In genomic region chr6:16684896-16685554, GRCh38 we compare ENCODE assay signal across 9 cellular contexts.
DNase-seq lines count a peak whose midpoint lies in the region; ATAC-seq and TF ChIP-seq lines count a peak whose summit lies in the region.
"Had no signal": no experiment of that assay in that cellular context is flagged by ENCODE, and none has a peak within 500 bp of the region (broad histone marks: within the 10 kb centered on the region; RNA-seq: fewer than 3 reads in every experiment).

No MANE protein-coding gene starts in this region.

- no peaks in the 10 kb centered on the region for H3K36me3 ChIP-seq in hepatocyte (replicated peaks; ENCODE audit: insufficient read depth, low read depth)

- peak; percentile 67 for ATAC-seq in activated naive CD8-positive, alpha-beta T cell treated with anti-CD3 and anti-CD28 coated beads, Interleukin-2, amount 50 U/mL, for 24 hours
- no peak for ATAC-seq in GM18867 (IDR thresholded peaks at IDR 0.05; ENCODE audit: unreplicated experiment)

- CTCF ChIA-PET in RWPE1 (lab: Yijun Ruan, JAX): interaction anchor here (1.1 kb wide), 1 partner anchor 249 kb away, joined by 4 read pairs; no protein-coding TSS in a partner anchor

- H3K36me3 Mint-ChIP-seq in activated naive CD8-positive, alpha-beta T cell treated with anti-CD3 and anti-CD28 coated beads, Interleukin-2, amount 50 U/mL, for 24 hours (ENCODE audit: low read depth): peaks cover 19% of the 10 kb centered on the region

- no peak for TF ChIP-seq CTCF in RWPE1 (conservative IDR thresholded peaks at IDR 0.05; ENCODE audit: low read depth)
- TF ChIP-seq CTCF in hepatocyte (IDR thresholded peaks at IDR 0.05; ENCODE audit: poor library complexity): no peak

- POLR2A ChIA-PET in RWPE1 (lab: Yijun Ruan, JAX; ENCODE audit: low non-redundant PET): no interaction called here

- no peak overlapping the region for H3K4me2 ChIP-seq in hepatocyte

- no peaks in the 10 kb centered on the region for H3K27me3 ChIP-seq in hepatocyte

- peaks cover 12% of the 10 kb centered on the region for H3K4me1 ChIP-seq in hepatocyte (ENCODE audit: insufficient read depth)

- peak overlapping the region; percentile 95 for H3K27ac Mint-ChIP-seq in activated naive CD8-positive, alpha-beta T cell treated with anti-CD3 and anti-CD28 coated beads, Interleukin-2, amount 50 U/mL, for 24 hours

- no peaks in the 10 kb centered on the region for H3K9me3 Mint-ChIP-seq in activated naive CD8-positive, alpha-beta T cell treated with anti-CD3 and anti-CD28 coated beads, Interleukin-2, amount 50 U/mL, for 24 hours

- H3K9me3 ChIP-seq in hepatocyte (ENCODE audit: low read depth): no peaks in the 10 kb centered on the region

- H3K27ac ChIP-seq in RWPE1: no peak overlapping the region
- H3K27ac ChIP-seq in hepatocyte: no peak overlapping the region
- H3K27ac ChIP-seq: VCaP had no signal

- no peak overlapping the region for H3K4me3 ChIP-seq in hepatocyte

- H4K20me1 ChIP-seq in hepatocyte (ENCODE audit: insufficient read depth, poor library complexity, severe bottlenecking): no peaks in the 10 kb centered on the region

- H3K4me3 Mint-ChIP-seq in activated naive CD8-positive, alpha-beta T cell treated with anti-CD3 and anti-CD28 coated beads, Interleukin-2, amount 50 U/mL, for 24 hours: peak overlapping the region; percentile 57

- DNase-seq in activated gamma-delta T cell treated with Interleukin-2 at 50 U/mL for 16 hours (peak; percentile 9), activated gamma-delta T cell (lab: John Stamatoyannopoulos, UW) (no peak), RWPE1 (ENCODE audit: low spot score) (peak; percentile 59), hepatocyte (ENCODE audit: low spot score) (no peak), NCI-H1048 (lab: John Stamatoyannopoulos, UW) (no peak)
- peak; percentile 87 for DNase-seq in activated naive CD8-positive, alpha-beta T cell treated with anti-CD3 and anti-CD28 coated beads, Interleukin-2, amount 50 U/mL, for 24 hours
- peak; percentile 73 to 87 (median 84) for DNase-seq in stimulated activated CD4-positive, alpha-beta T cell treated with anti-CD3 and anti-CD28 coated beads, Interleukin-1b, Interleukin-23, amount 100 ng/mL, for 24 hours (ENCODE audit: low read depth in 4 of 4, low spot score in 1 of 4)

- no peak overlapping the region for H2AFZ ChIP-seq in hepatocyte

- H3K79me2 ChIP-seq in hepatocyte: peaks cover 37% of the 10 kb centered on the region

- H3K9me2 ChIP-seq in hepatocyte (replicated peaks; ENCODE audit: insufficient read depth): no peaks in the 10 kb centered on the region

- WGBS in hepatocyte (ENCODE audit: low lambda C conversion rate, missing lambda C conversion rate): 93% methylated on average over 7 of the region's 7 CpGs

- peaks cover 93% of the 10 kb centered on the region for H3K4me1 Mint-ChIP-seq in activated naive CD8-positive, alpha-beta T cell treated with anti-CD3 and anti-CD28 coated beads, Interleukin-2, amount 50 U/mL, for 24 hours

- H3K27me3 Mint-ChIP-seq in activated naive CD8-positive, alpha-beta T cell treated with anti-CD3 and anti-CD28 coated beads, Interleukin-2, amount 50 U/mL, for 24 hours: no peaks in the 10 kb centered on the region

Comparison
In these comparisons a context has a peak if more than half of its experiments do, and no peak if none do; other contexts are left out.
1. DNase-seq: peak in activated gamma-delta T cell treated with Interleukin-2 at 50 U/mL for 16 hours (single experiment), RWPE1 (single experiment), activated naive CD8-positive, alpha-beta T cell treated with anti-CD3 and anti-CD28 coated beads, Interleukin-2, amount 50 U/mL, for 24 hours (single experiment) and stimulated activated CD4-positive, alpha-beta T cell treated with anti-CD3 and anti-CD28 coated beads, Interleukin-1b, Interleukin-23, amount 100 ng/mL, for 24 hours (4 of 4); none in activated gamma-delta T cell (single experiment), hepatocyte (single experiment) and NCI-H1048 (single experiment).